Comparison of ENCODE assay signal across 15 cellular contexts in the genomic region with DNA sequence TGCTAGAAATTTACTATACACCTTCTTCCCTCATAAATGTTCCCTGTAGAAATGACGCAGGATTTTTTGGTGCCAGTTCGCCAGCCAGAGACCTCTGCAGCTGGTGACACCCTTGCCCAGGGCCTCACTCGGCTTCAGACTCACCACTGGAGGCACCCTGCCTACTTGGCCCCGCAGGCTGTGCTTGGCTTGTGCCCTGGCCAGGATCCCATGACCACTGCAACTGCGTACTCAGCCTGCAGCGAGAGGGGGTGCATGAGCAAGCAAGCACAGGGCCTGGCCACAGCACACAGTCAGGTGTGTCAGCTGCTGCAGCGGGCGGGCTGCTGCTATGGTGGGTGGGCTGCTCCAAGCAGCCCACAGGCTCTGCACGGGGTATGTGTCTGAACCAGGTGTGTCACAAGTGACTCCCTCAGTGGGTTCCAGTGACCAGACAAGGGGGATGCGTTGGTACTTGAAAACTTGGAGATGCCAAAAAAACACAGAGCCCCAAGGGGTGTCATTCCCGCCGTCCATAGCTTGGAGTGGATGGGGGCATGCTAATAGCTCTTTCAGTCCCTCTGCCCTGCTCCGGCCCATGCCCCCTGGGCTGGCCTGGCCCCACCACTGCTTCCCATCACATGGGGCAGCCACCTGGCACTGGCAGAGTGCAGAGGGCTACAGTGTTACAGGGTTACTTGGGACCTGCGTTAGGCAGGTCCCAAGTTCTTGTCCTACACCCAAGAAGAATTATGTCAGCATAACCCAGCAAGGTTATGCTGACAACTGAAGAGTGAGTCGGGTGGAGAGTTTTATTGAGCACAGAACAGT. TPM values are rescaled to one million over a fixed set of nuclear protein-coding genes. Genes with fewer than 3 reads are reported as not detected.
A peak's percentile ranks its signal among the peaks of the same experiment; 100 is the strongest.
DNase-seq lines count a peak whose midpoint lies in the region; ATAC-seq, FAIRE-seq and TF ChIP-seq lines count a peak whose summit lies in the region.
"Had no signal": no experiment of that assay in that cellular context is flagged by ENCODE, and none has a peak within 500 bp of the region (broad histone marks: within the 10 kb centered on the region; RNA-seq: fewer than 3 reads in every experiment).

No MANE protein-coding gene starts in this region.

- H3K4me1 ChIP-seq in GM23338 (ENCODE audit: insufficient read depth), result peaks cover 25% of the 10 kb centered on the region
- peaks cover 0 to 6% of the 10 kb centered on the region in 2 donors for H3K4me1 ChIP-seq in kidney (ENCODE audit: control insufficient read depth in 1 of 2, insufficient read depth in 1 of 2, low read depth in 1 of 2, low read length in 2 of 2)

- no peaks in the 10 kb centered on the region for H4K20me1 ChIP-seq in GM23338 (replicated peaks; ENCODE audit: insufficient read depth)

- H3K4me1 Mint-ChIP-seq in GM23338 (peaks cover 25% of the 10 kb centered on the region), osteocyte (ENCODE audit: unreplicated experiment) (peaks cover 25% of the 10 kb centered on the region), T-helper 17 cell (no peaks in the 10 kb centered on the region)

- FAIRE-seq in kidney (lab: Jason Lieb, UNC), result no peak
- FAIRE-seq: A549 had no signal

- H3K79me2 ChIP-seq in GM23338 (replicated peaks; ENCODE audit: insufficient read depth), result no peaks in the 10 kb centered on the region

- no peaks in the 10 kb centered on the region for H3K36me3 Mint-ChIP-seq in GM23338 (ENCODE audit: low read depth)
- no peaks in the 10 kb centered on the region for H3K36me3 Mint-ChIP-seq in osteocyte (ENCODE audit: unreplicated experiment)
- no peaks in the 10 kb centered on the region for H3K36me3 Mint-ChIP-seq in T-helper 17 cell (ENCODE audit: low read depth)

- ATAC-seq in GM23338, result peak; percentile 61
- ATAC-seq in T-helper 17 cell, result no peak

- no peak overlapping the region for H3K27ac ChIP-seq in GM23338 (ENCODE audit: low read depth)
- peak overlapping the region; percentile 34; the same call in 1 of the 2 replicates for H3K27ac ChIP-seq in VCaP
- no peak overlapping the region for H3K27ac ChIP-seq in kidney (ENCODE audit: low read depth in 2 of 2, low read length in 2 of 2)
- H3K27ac ChIP-seq: A549, HL-60 had no signal

- peak overlapping the region; percentile 3; the same call in 1 of the 2 replicates for H2AFZ ChIP-seq in GM23338

- H3K9me2 ChIP-seq in GM23338 (ENCODE audit: insufficient read depth), result no peaks in the 10 kb centered on the region; the same call in none of the 2 replicates

- DNase-seq in GM23338 (ENCODE audit: low spot score), result no peak
- peak; percentile 75 for DNase-seq in kidney
- DNase-seq in osteocyte (ENCODE audit: extremely low spot score, unreplicated experiment), result no peak
- DNase-seq in T-helper 17 cell, result no peak
- no peak for DNase-seq in NCI-H226
- DNase-seq in NCI-H69 (lab: John Stamatoyannopoulos, UW), result no peak
- DNase-seq: KG1, NCI-H1092 treated with DMSO at 0.1 percent for 48 hours, NCI-H1694 treated with DMSO at 0.1 percent for 48 hours, NCI-H446, NCI-H748 treated with DMSO at 0.1 percent for 48 hours, PC-3 had no signal

- no peak for TF ChIP-seq CTCF in GM23338 (conservative IDR thresholded peaks at IDR 0.05; ENCODE audit: low read depth in 2 of 2)
- TF ChIP-seq CTCF in VCaP (conservative IDR thresholded peaks at IDR 0.05), result no peak
- no peak for TF ChIP-seq CTCF in kidney (IDR thresholded peaks at IDR 0.05; ENCODE audit: borderline replicate concordance, extremely low read depth, insufficient read depth)
- TF ChIP-seq CTCF in osteocyte (IDR thresholded peaks at IDR 0.05), result no peak

- H3F3A ChIP-seq in GM23338 (replicated peaks; ENCODE audit: low read depth), result no peaks in the 10 kb centered on the region

- H3K4me3 ChIP-seq in GM23338, result 0 out of 2 replicates have a peak overlapping the region, but pooled peaks have one; percentile 19
- H3K4me3 ChIP-seq in kidney (ENCODE audit: low read length in 2 of 2), result no peak overlapping the region
- H3K4me3 ChIP-seq: A549 had no signal

- intact Hi-C loops in kidney (cut with DNase I), result no loop called here

- no peak overlapping the region for H3K4me3 Mint-ChIP-seq in GM23338
- H3K4me3 Mint-ChIP-seq in osteocyte (ENCODE audit: unreplicated experiment), result no peak overlapping the region
- H3K4me3 Mint-ChIP-seq in T-helper 17 cell, result no peak overlapping the region

- H3K9me3 ChIP-seq in kidney (ENCODE audit: control insufficient read depth in 1 of 2, low read length in 2 of 2) (no peaks in the 10 kb centered on the region), T-helper 17 cell (ENCODE audit: control insufficient read depth, low read length, poor library complexity, severe bottlenecking) (peaks cover 3% of the 10 kb centered on the region)

- no peak overlapping the region for H3K27ac Mint-ChIP-seq in GM23338
- H3K27ac Mint-ChIP-seq in osteocyte (ENCODE audit: unreplicated experiment), result peak overlapping the region; percentile 64
- no peak overlapping the region for H3K27ac Mint-ChIP-seq in T-helper 17 cell

- no peaks in the 10 kb centered on the region for H3K27me3 ChIP-seq in GM23338 (ENCODE audit: insufficient read depth)

- H3K36me3 ChIP-seq in GM23338 (ENCODE audit: insufficient read depth), result no peaks in the 10 kb centered on the region
- no peaks in the 10 kb centered on the region for H3K36me3 ChIP-seq in kidney (ENCODE audit: control insufficient read depth in 1 of 2, insufficient read depth in 2 of 2, low read length in 2 of 2)

- no peak overlapping the region for H3K4me2 ChIP-seq in GM23338

- H3K27me3 Mint-ChIP-seq in GM23338 (ENCODE audit: insufficient read depth, low read depth, poor library complexity) (peaks cover 3% of the 10 kb centered on the region), osteocyte (ENCODE audit: unreplicated experiment) (no peaks in the 10 kb centered on the region), T-helper 17 cell (peaks cover 22% of the 10 kb centered on the region)

- H3K9ac ChIP-seq in kidney (ENCODE audit: low read length in 2 of 2), result no peak overlapping the region

- H3K9me3 Mint-ChIP-seq in GM23338 (peaks cover 10% of the 10 kb centered on the region; the same call in 2 of the 3 replicates), osteocyte (ENCODE audit: unreplicated experiment) (peaks cover 3% of the 10 kb centered on the region)

TF ChIP-seq in GM23338, 12 proteins besides CTCF, POLR2A, EP300 and RAD21 (continues in another document):
- TF ChIP-seq ZNF114 (CRISPR knock-in tag; IDR thresholded peaks at IDR 0.05) (no peak), REST (IDR thresholded peaks at IDR 0.05; ENCODE audit: unreplicated experiment) (no peak), EZH2 (IDR thresholded peaks at IDR 0.05; ENCODE audit: low read depth, unreplicated experiment) (no peak), STAT1 (IDR thresholded peaks at IDR 0.05; ENCODE audit: unreplicated experiment) (no peak), CREB1 (CRISPR knock-in tag; IDR thresholded peaks at IDR 0.05; ENCODE audit: low read depth) (no peak)

RNA-seq across cellular contexts. Expression of gene TANC1, which starts 46.6 kb away (rescaled TPM):
- 8.5 and 9.5 TPM in 2 replicates for total RNA-seq in GM23338 (2014; rRNA removed; shearing (Covaris generic))
- polyA plus RNA-seq in GM23338 (2016; fragmentation: Nextera tagmentation; extraction: Ambion mirVana) (2.7 and 2.8 TPM in 2 replicates), kidney (ENCODE audit: insufficient read depth, low read depth, low replicate concordance) (9.2 TPM)
- total RNA-seq in kidney (39.0 TPM), osteocyte (36.9 and 37.0 TPM in 2 replicates), T-helper 17 cell (1 to 10 TPM; 1.4 to 2.6 TPM)
